ENCODE assay signal across 8 cellular contexts in the genomic region with DNA sequence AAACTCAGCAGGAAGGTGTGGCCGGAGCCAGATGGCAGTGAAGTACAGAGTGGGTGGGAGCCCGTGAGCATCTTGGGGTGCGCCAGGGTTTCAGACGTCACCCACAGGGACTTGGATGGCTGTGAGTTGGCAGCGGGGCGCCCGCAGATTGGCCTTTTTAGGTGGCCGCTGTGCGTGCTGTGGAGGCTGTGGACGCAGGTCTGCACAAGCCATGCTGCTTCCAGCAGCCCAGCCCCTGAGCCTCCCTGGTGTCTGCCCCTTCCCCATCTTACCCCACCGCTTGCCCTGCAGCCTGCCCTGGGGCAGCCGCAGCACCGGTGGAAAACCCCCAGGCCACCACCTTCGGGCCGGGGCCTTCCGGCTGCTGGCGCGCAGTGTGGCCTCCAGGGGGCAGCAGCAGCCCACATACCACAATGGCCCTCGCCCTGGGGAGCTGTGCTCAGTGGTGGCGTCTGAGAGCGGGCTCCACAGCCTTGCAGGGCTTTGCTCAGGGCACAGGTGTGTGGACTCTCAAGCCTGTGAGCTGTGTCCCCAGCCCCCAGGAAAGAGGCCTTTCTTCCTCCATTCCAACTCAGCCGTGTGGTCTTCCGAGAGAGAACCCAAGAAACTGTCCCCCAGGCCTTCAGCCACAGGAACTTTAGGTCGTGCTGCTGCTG. TPM values are rescaled to one million over a fixed set of nuclear protein-coding genes. Genes with fewer than 3 reads are reported as not detected.
DNase-seq lines count a peak whose midpoint lies in the region; ATAC-seq and TF ChIP-seq lines count a peak whose summit lies in the region.

No MANE protein-coding gene starts in this region.

- H3K27ac Mint-ChIP-seq in HFFc6, result no peak overlapping the region

- H3K4me1 Mint-ChIP-seq in HFFc6 (ENCODE audit: low read depth), result no peaks in the 10 kb centered on the region

- H3K36me3 Mint-ChIP-seq in HFFc6 (ENCODE audit: low read depth), result no peaks in the 10 kb centered on the region

- peak; percentile 99 for TF ChIP-seq CTCF in HFFc6 (IDR thresholded peaks at IDR 0.05)

- H3K9me3 Mint-ChIP-seq in HFFc6, result no peaks in the 10 kb centered on the region

- ATAC-seq in GM18517 (IDR thresholded peaks at IDR 0.05; ENCODE audit: unreplicated experiment), result no peak

- H3K4me3 Mint-ChIP-seq in HFFc6, result no peak overlapping the region

- H3K27me3 Mint-ChIP-seq in HFFc6 (ENCODE audit: insufficient read depth), result peaks cover 2% of the 10 kb centered on the region

- DNase-seq in DMS153 (lab: John Stamatoyannopoulos, UW) (peak; percentile 23), HFFc6 (peak; percentile 37), NCI-H2227 (lab: John Stamatoyannopoulos, UW; ENCODE audit: unreplicated experiment) (peak; percentile 86), caudate nucleus (lab: John Stamatoyannopoulos, UW) (peak in 53 of 61 donors; percentile 3 to 78 (median 44)), kidney tubule cell (ENCODE audit: low spot score) (peak; percentile 68)
- DNase-seq in activated CD4-positive, CD25-positive, alpha-beta regulatory T cell treated with anti-CD3 and anti-CD28 coated beads, Interleukin-2, amount 50 U/mL, for 72 hours, result peak; percentile 92
- DNase-seq in stimulated activated CD4-positive, alpha-beta T cell treated with anti-CD3 and anti-CD28 coated beads, Interleukin-4, amount 100 ng/mL, for 1 hour, result peak; percentile 89

- no peak overlapping the region for H3K27ac ChIP-seq in caudate nucleus (ENCODE audit: low read depth, low read length)

RNA-seq across cellular contexts. Expression of a gene that starts 11.8 kb away (rescaled TPM):
- 10 to 100 TPM; 11.7 to 17.3 (median 13.7) TPM for total RNA-seq in HFFc6 (2021; fragmentation: NEBNext Ultra II Directional; extraction: Animal tissue kit (Norgen Biotek cat#: 25700))

RNA-seq across cellular contexts. Expression of a gene that starts 49.6 kb away (rescaled TPM):
- 1 to 10 TPM in 4 of 6 experiments, under 1 TPM in 2; 0.26 to 2.9 (median 2.6) TPM for total RNA-seq in HFFc6 (2021; fragmentation: NEBNext Ultra II Directional; extraction: Animal tissue kit (Norgen Biotek cat#: 25700))

Comparison
In these comparisons a context has a peak if more than half of its experiments do, and no peak if none do; other contexts are left out.
1. DNase-seq: peak in every context shown above with its lines; median percentile 92 in activated CD4-positive, CD25-positive, alpha-beta regulatory T cell treated with anti-CD3 and anti-CD28 coated beads, Interleukin-2, amount 50 U/mL, for 72 hours; 89 in stimulated activated CD4-positive, alpha-beta T cell treated with anti-CD3 and anti-CD28 coated beads, Interleukin-4, amount 100 ng/mL, for 1 hour; 86 in NCI-H2227; 68 in kidney tubule cell; 44 in caudate nucleus; 37 in HFFc6; 23 in DMS153.